In genomic region chr16:69823831-69824563, GRCh38 we compare ENCODE assay signal across 1 cellular context.
TF ChIP-seq lines count a peak whose summit lies in the region.

No MANE protein-coding gene starts in this region.

TF ChIP-seq in HepG2, 621 proteins besides CTCF, POLR2A, EP300 and RAD21 (continued from another document and continues in another):
- no peak for TF ChIP-seq HDAC6 (IDR thresholded peaks at IDR 0.05; ENCODE audit: low read depth, low read length)
- TF ChIP-seq HBP1 (CRISPR knock-in tag; IDR thresholded peaks at IDR 0.05; ENCODE audit: low read depth) = no peak
- TF ChIP-seq ZNF709 (CRISPR knock-in tag; IDR thresholded peaks at IDR 0.05) = no peak
- no peak for TF ChIP-seq ZC3H4 (CRISPR knock-in tag; IDR thresholded peaks at IDR 0.05; ENCODE audit: borderline replicate concordance)
- TF ChIP-seq ZFAT (CRISPR knock-in tag; conservative IDR thresholded peaks at IDR 0.05) = no peak
- TF ChIP-seq ZSCAN25 (CRISPR knock-in tag; IDR thresholded peaks at IDR 0.05) = no peak
- TF ChIP-seq, protein P1, sequence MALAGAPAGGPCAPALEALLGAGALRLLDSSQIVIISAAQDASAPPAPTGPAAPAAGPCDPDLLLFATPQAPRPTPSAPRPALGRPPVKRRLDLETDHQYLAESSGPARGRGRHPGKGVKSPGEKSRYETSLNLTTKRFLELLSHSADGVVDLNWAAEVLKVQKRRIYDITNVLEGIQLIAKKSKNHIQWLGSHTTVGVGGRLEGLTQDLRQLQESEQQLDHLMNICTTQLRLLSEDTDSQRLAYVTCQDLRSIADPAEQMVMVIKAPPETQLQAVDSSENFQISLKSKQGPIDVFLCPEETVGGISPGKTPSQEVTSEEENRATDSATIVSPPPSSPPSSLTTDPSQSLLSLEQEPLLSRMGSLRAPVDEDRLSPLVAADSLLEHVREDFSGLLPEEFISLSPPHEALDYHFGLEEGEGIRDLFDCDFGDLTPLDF (CRISPR knock-in tag; IDR thresholded peaks at IDR 0.05) = no peak
- TF ChIP-seq PBX2 (CRISPR knock-in tag; IDR thresholded peaks at IDR 0.05) = no peak
- TF ChIP-seq ATAD3A (CRISPR knock-in tag; IDR thresholded peaks at IDR 0.05) = no peak
- no peak for TF ChIP-seq KAT8 (CRISPR knock-in tag; IDR thresholded peaks at IDR 0.05)
- TF ChIP-seq ZNF552 (CRISPR knock-in tag; IDR thresholded peaks at IDR 0.05; ENCODE audit: borderline replicate concordance) = no peak
- TF ChIP-seq ZSCAN22 (CRISPR knock-in tag; IDR thresholded peaks at IDR 0.05) = peak; percentile 63; the same call in 1 of the 2 replicates
- TF ChIP-seq SUZ12 (IDR thresholded peaks at IDR 0.05; ENCODE audit: low read depth, low read length) = no peak
- TF ChIP-seq KDM6A (CRISPR knock-in tag; IDR thresholded peaks at IDR 0.05; ENCODE audit: low read depth) = no peak
- no peak for TF ChIP-seq RFX5 (IDR thresholded peaks at IDR 0.05; ENCODE audit: low read depth, low read length)
- TF ChIP-seq ZNF788 (CRISPR knock-in tag; IDR thresholded peaks at IDR 0.05; ENCODE audit: borderline replicate concordance) = 0 out of 2 replicates have a peak, but pooled peaks have one; percentile 19
- TF ChIP-seq ZNF619 (CRISPR knock-in tag; IDR thresholded peaks at IDR 0.05) = no peak
- peak; percentile 72 for TF ChIP-seq POGZ (CRISPR knock-in tag; IDR thresholded peaks at IDR 0.05)
- peak; percentile 73 for TF ChIP-seq FOXP4 (CRISPR knock-in tag; IDR thresholded peaks at IDR 0.05)
- TF ChIP-seq RFXAP (CRISPR knock-in tag; IDR thresholded peaks at IDR 0.05; ENCODE audit: borderline replicate concordance) = no peak
- TF ChIP-seq ZBTB10 (CRISPR knock-in tag; IDR thresholded peaks at IDR 0.05; ENCODE audit: borderline replicate concordance) = no peak
- peak; percentile 90 for TF ChIP-seq IRF2 (CRISPR knock-in tag; IDR thresholded peaks at IDR 0.05)
- TF ChIP-seq ZBTB42 (CRISPR knock-in tag; IDR thresholded peaks at IDR 0.05) = no peak
- TF ChIP-seq ZBTB38 (CRISPR knock-in tag; IDR thresholded peaks at IDR 0.05) = peak; percentile 100
- no peak for TF ChIP-seq ZNF770 (CRISPR knock-in tag; IDR thresholded peaks at IDR 0.05)
- TF ChIP-seq, protein P2, sequence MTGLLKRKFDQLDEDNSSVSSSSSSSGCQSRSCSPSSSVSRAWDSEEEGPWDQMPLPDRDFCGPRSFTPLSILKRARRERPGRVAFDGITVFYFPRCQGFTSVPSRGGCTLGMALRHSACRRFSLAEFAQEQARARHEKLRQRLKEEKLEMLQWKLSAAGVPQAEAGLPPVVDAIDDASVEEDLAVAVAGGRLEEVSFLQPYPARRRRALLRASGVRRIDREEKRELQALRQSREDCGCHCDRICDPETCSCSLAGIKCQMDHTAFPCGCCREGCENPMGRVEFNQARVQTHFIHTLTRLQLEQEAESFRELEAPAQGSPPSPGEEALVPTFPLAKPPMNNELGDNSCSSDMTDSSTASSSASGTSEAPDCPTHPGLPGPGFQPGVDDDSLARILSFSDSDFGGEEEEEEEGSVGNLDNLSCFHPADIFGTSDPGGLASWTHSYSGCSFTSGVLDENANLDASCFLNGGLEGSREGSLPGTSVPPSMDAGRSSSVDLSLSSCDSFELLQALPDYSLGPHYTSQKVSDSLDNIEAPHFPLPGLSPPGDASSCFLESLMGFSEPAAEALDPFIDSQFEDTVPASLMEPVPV (CRISPR knock-in tag; IDR thresholded peaks at IDR 0.05) = no peak
- no peak for TF ChIP-seq ZNF441 (CRISPR knock-in tag; IDR thresholded peaks at IDR 0.05; ENCODE audit: borderline replicate concordance)
- TF ChIP-seq NFKB2 (CRISPR knock-in tag; IDR thresholded peaks at IDR 0.05; ENCODE audit: borderline replicate concordance) = no peak; the same call in 1 of the 2 replicates
- no peak for TF ChIP-seq ZNF569 (CRISPR knock-in tag; IDR thresholded peaks at IDR 0.05; ENCODE audit: borderline replicate concordance)
- TF ChIP-seq, protein P3, sequence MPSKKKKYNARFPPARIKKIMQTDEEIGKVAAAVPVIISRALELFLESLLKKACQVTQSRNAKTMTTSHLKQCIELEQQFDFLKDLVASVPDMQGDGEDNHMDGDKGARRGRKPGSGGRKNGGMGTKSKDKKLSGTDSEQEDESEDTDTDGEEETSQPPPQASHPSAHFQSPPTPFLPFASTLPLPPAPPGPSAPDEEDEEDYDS (CRISPR knock-in tag; IDR thresholded peaks at IDR 0.05) = 0 out of 2 replicates have a peak, but pooled peaks have one; percentile 11
- no peak for TF ChIP-seq ZNF891 (CRISPR knock-in tag; IDR thresholded peaks at IDR 0.05)
- no peak for TF ChIP-seq REL (CRISPR knock-in tag; conservative IDR thresholded peaks at IDR 0.05)
- TF ChIP-seq, protein P4, sequence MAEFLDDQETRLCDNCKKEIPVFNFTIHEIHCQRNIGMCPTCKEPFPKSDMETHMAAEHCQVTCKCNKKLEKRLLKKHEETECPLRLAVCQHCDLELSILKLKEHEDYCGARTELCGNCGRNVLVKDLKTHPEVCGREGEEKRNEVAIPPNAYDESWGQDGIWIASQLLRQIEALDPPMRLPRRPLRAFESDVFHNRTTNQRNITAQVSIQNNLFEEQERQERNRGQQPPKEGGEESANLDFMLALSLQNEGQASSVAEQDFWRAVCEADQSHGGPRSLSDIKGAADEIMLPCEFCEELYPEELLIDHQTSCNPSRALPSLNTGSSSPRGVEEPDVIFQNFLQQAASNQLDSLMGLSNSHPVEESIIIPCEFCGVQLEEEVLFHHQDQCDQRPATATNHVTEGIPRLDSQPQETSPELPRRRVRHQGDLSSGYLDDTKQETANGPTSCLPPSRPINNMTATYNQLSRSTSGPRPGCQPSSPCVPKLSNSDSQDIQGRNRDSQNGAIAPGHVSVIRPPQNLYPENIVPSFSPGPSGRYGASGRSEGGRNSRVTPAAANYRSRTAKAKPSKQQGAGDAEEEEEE (CRISPR knock-in tag; IDR thresholded peaks at IDR 0.05; ENCODE audit: borderline replicate concordance) = no peak
- TF ChIP-seq, protein P5, sequence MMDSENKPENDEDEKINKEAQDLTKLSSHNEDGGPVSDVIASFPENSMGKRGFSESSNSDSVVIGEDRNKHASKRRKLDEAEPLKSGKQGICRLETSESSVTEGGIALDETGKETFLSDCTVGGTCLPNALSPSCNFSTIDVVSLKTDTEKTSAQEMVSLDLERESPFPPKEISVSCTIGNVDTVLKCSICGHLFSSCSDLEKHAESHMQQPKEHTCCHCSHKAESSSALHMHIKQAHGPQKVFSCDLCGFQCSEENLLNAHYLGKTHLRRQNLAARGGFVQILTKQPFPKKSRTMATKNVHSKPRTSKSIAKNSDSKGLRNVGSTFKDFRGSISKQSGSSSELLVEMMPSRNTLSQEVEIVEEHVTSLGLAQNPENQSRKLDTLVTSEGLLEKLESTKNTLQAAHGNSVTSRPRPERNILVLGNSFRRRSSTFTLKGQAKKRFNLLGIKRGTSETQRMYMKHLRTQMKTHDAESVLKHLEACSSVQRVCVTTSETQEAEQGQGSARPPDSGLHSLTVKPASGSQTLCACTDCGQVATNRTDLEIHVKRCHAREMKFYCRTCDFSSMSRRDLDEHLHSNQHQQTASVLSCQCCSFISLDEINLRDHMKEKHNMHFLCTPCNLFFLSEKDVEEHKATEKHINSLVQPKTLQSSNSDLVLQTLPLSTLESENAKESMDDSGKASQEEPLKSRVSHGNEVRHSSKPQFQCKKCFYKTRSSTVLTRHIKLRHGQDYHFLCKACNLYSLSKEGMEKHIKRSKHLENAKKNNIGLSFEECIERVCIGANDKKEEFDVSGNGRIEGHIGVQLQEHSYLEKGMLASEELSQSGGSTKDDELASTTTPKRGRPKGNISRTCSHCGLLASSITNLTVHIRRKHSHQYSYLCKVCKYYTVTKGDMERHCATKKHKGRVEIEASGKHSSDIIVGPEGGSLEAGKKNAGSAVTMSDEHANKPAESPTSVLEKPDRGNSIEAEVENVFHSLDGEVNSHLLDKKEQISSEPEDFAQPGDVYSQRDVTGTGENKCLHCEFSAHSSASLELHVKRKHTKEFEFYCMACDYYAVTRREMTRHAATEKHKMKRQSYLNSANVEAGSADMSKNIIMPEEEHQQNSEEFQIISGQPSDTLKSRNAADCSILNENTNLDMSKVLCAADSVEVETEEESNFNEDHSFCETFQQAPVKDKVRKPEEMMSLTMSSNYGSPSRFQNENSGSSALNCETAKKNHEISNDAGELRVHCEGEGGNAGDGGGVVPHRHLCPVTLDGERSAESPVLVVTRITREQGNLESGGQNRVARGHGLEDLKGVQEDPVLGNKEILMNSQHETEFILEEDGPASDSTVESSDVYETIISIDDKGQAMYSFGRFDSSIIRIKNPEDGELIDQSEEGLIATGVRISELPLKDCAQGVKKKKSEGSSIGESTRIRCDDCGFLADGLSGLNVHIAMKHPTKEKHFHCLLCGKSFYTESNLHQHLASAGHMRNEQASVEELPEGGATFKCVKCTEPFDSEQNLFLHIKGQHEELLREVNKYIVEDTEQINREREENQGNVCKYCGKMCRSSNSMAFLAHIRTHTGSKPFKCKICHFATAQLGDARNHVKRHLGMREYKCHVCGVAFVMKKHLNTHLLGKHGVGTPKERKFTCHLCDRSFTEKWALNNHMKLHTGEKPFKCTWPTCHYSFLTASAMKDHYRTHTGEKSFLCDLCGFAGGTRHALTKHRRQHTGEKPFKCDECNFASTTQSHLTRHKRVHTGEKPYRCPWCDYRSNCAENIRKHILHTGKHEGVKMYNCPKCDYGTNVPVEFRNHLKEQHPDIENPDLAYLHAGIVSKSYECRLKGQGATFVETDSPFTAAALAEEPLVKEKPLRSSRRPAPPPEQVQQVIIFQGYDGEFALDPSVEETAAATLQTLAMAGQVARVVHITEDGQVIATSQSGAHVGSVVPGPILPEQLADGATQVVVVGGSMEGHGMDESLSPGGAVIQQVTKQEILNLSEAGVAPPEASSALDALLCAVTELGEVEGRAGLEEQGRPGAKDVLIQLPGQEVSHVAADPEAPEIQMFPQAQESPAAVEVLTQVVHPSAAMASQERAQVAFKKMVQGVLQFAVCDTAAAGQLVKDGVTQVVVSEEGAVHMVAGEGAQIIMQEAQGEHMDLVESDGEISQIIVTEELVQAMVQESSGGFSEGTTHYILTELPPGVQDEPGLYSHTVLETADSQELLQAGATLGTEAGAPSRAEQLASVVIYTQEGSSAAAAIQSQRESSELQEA (CRISPR knock-in tag; IDR thresholded peaks at IDR 0.05; ENCODE audit: not compliant biosample characterization) = no peak
